Comparison of ENCODE assay signal across 8 cellular contexts in genomic region chr5:136132557-136133415, GRCh38. TPM values are rescaled to one million over a fixed set of nuclear protein-coding genes. Genes with fewer than 3 reads are reported as not detected.
DNase-seq lines count a peak whose midpoint lies in the region; ATAC-seq and TF ChIP-seq lines count a peak whose summit lies in the region.

Gene SMAD5, plus strand, starts transcription at chr5:136132845. Its CDS starts 20,916 bp downstream, at chr5:136153761.

- intact Hi-C loops in colonic mucosa (cut with DNase I) = loop anchor here (10.0 kb wide), 1 partner anchor 48 kb away; no protein-coding TSS in a partner anchor

- DNase-seq in AML-193 (lab: John Stamatoyannopoulos, UW) (peak; percentile 35 to 47), NCI-H460 (ENCODE audit: extremely low read depth, low read depth) (peak; percentile 94), colonic mucosa (peak; percentile 95)
- DNase-seq in activated CD4-positive, alpha-beta T cell treated with anti-CD3 and anti-CD28 coated beads for 48 hours = peak; percentile 75
- DNase-seq in stimulated activated CD4-positive, alpha-beta T cell treated with anti-CD3 and anti-CD28 coated beads, Interleukin-1b, Interleukin-23, amount 100 ng/mL, for 24 hours (ENCODE audit: low read depth in 4 of 4, low spot score in 1 of 4) = peak; percentile 33 to 50 (median 35)

- no peaks in the 10 kb centered on the region for H3K36me3 ChIP-seq in colonic mucosa

- H3K4me1 ChIP-seq in colonic mucosa = peaks cover 7% of the 10 kb centered on the region

- no peaks in the 10 kb centered on the region for H3K27me3 ChIP-seq in colonic mucosa
- no peaks in the 10 kb centered on the region for H3K27me3 ChIP-seq in layer of hippocampus (ENCODE audit: control insufficient read depth, insufficient read depth, low read length)

- peak within 1 kb of the TSS; percentile 92 to 99 for H3K9ac ChIP-seq in colonic mucosa (ENCODE audit: low read depth in 2 of 2, low read length in 2 of 2)

- ATAC-seq in GM19035 (IDR thresholded peaks at IDR 0.05; ENCODE audit: unreplicated experiment) (peak; percentile 93), HG03342 (IDR thresholded peaks at IDR 0.05; ENCODE audit: unreplicated experiment) (peak; percentile 88)

- no peaks in the 10 kb centered on the region for H3K9me3 ChIP-seq in colonic mucosa

- H3K4me3 ChIP-seq in colonic mucosa = peak within 1 kb of the TSS; percentile 97

- no peak for TF ChIP-seq CTCF in colonic mucosa (IDR thresholded peaks at IDR 0.05)

- H3K27ac ChIP-seq in colonic mucosa (peak within 1 kb of the TSS; percentile 98), layer of hippocampus (ENCODE audit: low read depth, low read length) (peak within 1 kb of the TSS; percentile 91)

RNA-seq across cellular contexts. Expression of gene SMAD5, which starts in this region (rescaled TPM):
- total RNA-seq in NCI-H460 (2014; rRNA removed; shearing (Covaris generic)) = 52.9 and 57.9 TPM in 2 replicates
- polyA plus RNA-seq in NCI-H460 (2014; cell fraction: nucleus; rRNA removed) = 33.4 and 55.5 TPM in 2 replicates
- total RNA-seq in colonic mucosa = 10 to 100 TPM; 51.9 to 64.1 TPM

Comparison
In these comparisons a context has a peak if more than half of its experiments do, and no peak if none do; other contexts are left out.
1. Peak in every context shown above with its lines: DNase-seq, ATAC-seq, H3K4me3 ChIP-seq and H3K27ac ChIP-seq.
2. DNase-seq: peak in every context shown above with its lines; median percentile 95 in colonic mucosa; 94 in NCI-H460; 75 in activated CD4-positive, alpha-beta T cell treated with anti-CD3 and anti-CD28 coated beads for 48 hours; 41 in AML-193; 35 in stimulated activated CD4-positive, alpha-beta T cell treated with anti-CD3 and anti-CD28 coated beads, Interleukin-1b, Interleukin-23, amount 100 ng/mL, for 24 hours.